In genomic region chr14:100364403-100364802, GRCh38 we compare ENCODE assay signal across 34 cellular contexts. TPM values are rescaled to one million over a fixed set of nuclear protein-coding genes. Genes with fewer than 3 reads are reported as not detected.
"Had no signal": no experiment of that assay in that cellular context is flagged by ENCODE, and none has a peak within 500 bp of the region (broad histone marks: within the 10 kb centered on the region; RNA-seq: fewer than 3 reads in every experiment).

No MANE protein-coding gene starts in this region.

- H3K9me3 ChIP-seq: SJSA1, SK-N-SH had no signal

- H3K9ac ChIP-seq: SK-N-SH had no signal

- H3K9me3 Mint-ChIP-seq: activated CD4-positive, alpha-beta T cell treated with anti-CD3 and anti-CD28 coated beads, Interleukin-2, amount 10 ng/mL, durations not matched to agents 7 days and 5 days; activated naive CD8-positive, alpha-beta T cell treated with anti-CD3 and anti-CD28 coated beads for 36 hours; T-helper 1 cell treated with Interleukin-12 subunit alpha and Interleukin-12 subunit beta and Interleukin-4 antibody, amounts not matched to agents 30 μg/mL and 1 μg/mL, for 36 hours; T-helper 2 cell treated with Interferon-gamma antibody and Interleukin-4, amounts not matched to agents 5 μg/mL and 100 μg/mL, for 36 hours had no signal

- H3K4me3 Mint-ChIP-seq: activated CD4-positive, alpha-beta T cell treated with anti-CD3 and anti-CD28 coated beads for 36 hours; activated CD4-positive, alpha-beta T cell treated with anti-CD3 and anti-CD28 coated beads, Interleukin-2, amount 10 ng/mL, durations not matched to agents 7 days and 5 days; activated CD8-positive, alpha-beta memory T cell treated with anti-CD3 and anti-CD28 coated beads, Interleukin-2, amount 10 ng/mL, durations not matched to agents 7 days and 5 days; activated naive CD8-positive, alpha-beta T cell treated with anti-CD3 and anti-CD28 coated beads for 36 hours; brain; T-helper 1 cell treated with Interleukin-12 subunit alpha and Interleukin-12 subunit beta and Interleukin-4 antibody, amounts not matched to agents 30 μg/mL and 1 μg/mL, for 36 hours; T-helper 2 cell treated with Interferon-gamma antibody and Interleukin-4, amounts not matched to agents 5 μg/mL and 100 μg/mL, for 36 hours; WTC11 had no signal

- H3K27ac Mint-ChIP-seq: activated CD4-positive, alpha-beta T cell treated with anti-CD3 and anti-CD28 coated beads for 36 hours; activated CD4-positive, alpha-beta T cell treated with anti-CD3 and anti-CD28 coated beads, Interleukin-2, amount 10 ng/mL, durations not matched to agents 7 days and 5 days; activated CD8-positive, alpha-beta memory T cell treated with anti-CD3 and anti-CD28 coated beads, Interleukin-2, amount 10 ng/mL, durations not matched to agents 7 days and 5 days; activated naive CD8-positive, alpha-beta T cell treated with anti-CD3 and anti-CD28 coated beads for 36 hours; brain; T-helper 1 cell treated with Interleukin-12 subunit alpha and Interleukin-12 subunit beta and Interleukin-4 antibody, amounts not matched to agents 30 μg/mL and 1 μg/mL, for 36 hours; T-helper 2 cell treated with Interferon-gamma antibody and Interleukin-4, amounts not matched to agents 5 μg/mL and 100 μg/mL, for 36 hours; WTC11 had no signal

- H3K27ac ChIP-seq: SJSA1 had no signal

- H3K27me3 Mint-ChIP-seq: activated CD4-positive, alpha-beta T cell treated with anti-CD3 and anti-CD28 coated beads for 36 hours; activated CD4-positive, alpha-beta T cell treated with anti-CD3 and anti-CD28 coated beads, Interleukin-2, amount 10 ng/mL, durations not matched to agents 7 days and 5 days; activated CD8-positive, alpha-beta memory T cell treated with anti-CD3 and anti-CD28 coated beads, Interleukin-2, amount 10 ng/mL, durations not matched to agents 7 days and 5 days; activated naive CD8-positive, alpha-beta T cell treated with anti-CD3 and anti-CD28 coated beads for 36 hours had no signal

- DNase-seq: activated CD4-positive, alpha-beta T cell treated with anti-CD3 and anti-CD28 coated beads for 36 hours; activated CD4-positive, alpha-beta T cell treated with anti-CD3 and anti-CD28 coated beads, Interleukin-2, amount 10 ng/mL, durations not matched to agents 7 days and 5 days; activated CD4-positive, alpha-beta T cell treated with anti-CD3 and anti-CD28 coated beads, Interleukin-2, amount 50 U/mL, for 48 hours; activated CD8-positive, alpha-beta memory T cell treated with anti-CD3 and anti-CD28 coated beads for 24 hours; activated CD8-positive, alpha-beta memory T cell treated with anti-CD3 and anti-CD28 coated beads, Interleukin-2, amount 10 ng/mL, durations not matched to agents 7 days and 5 days; activated CD8-positive, alpha-beta memory T cell treated with anti-CD3 and anti-CD28 coated beads, Interleukin-2, amount 50 U/mL, for 48 hours; activated effector memory CD4-positive, alpha-beta T cell treated with anti-CD3 and anti-CD28 coated beads, Interleukin-2, amount 50 U/mL, for 16 hours; activated naive CD4-positive, alpha-beta T cell; activated naive CD4-positive, alpha-beta T cell treated with anti-CD3 and anti-CD28 coated beads, Interleukin-2, amount 50 U/mL, for 16 hours; activated naive CD8-positive, alpha-beta T cell treated with anti-CD3 and anti-CD28 coated beads for 36 hours; activated T-cell treated with anti-CD3 and anti-CD28 coated beads, Interleukin-2, amount 50 U/mL, for 48 hours; anterior cingulate cortex; caudate nucleus; NCI-H1105; NCI-H1436; NCI-H1694; NCI-H1930; NCI-H2081 treated with DMSO at 0.1 percent for 48 hours; NCI-H226; NCI-H446 treated with DMSO at 0.1 percent for 48 hours; NCI-H524; SHP77 treated with DMSO at 0.1 percent for 48 hours; SK-N-SH had no signal

- H3K27me3 ChIP-seq: SJSA1 had no signal

- ATAC-seq: activated CD4-positive, alpha-beta T cell treated with anti-CD3 and anti-CD28 coated beads for 36 hours; activated CD4-positive, CD25-positive, alpha-beta regulatory T cell treated with anti-CD3 and anti-CD28 coated beads, Interleukin-2, amount 50 U/mL, for 24 hours; activated CD8-positive, alpha-beta memory T cell treated with anti-CD3 and anti-CD28 coated beads, Interleukin-2, amount 10 ng/mL, durations not matched to agents 7 days and 5 days; K562; Panc1; WTC11 had no signal

- H3K4me1 Mint-ChIP-seq: WTC11 had no signal

- H3K4me3 ChIP-seq: K562, SJSA1 had no signal

RNA-seq across cellular contexts. Expression of gene SLC25A47, which starts 41.3 kb away (rescaled TPM):
- total RNA-seq: activated CD4-positive, alpha-beta T cell treated with anti-CD3 and anti-CD28 coated beads for 36 hours; activated CD4-positive, alpha-beta T cell treated with anti-CD3 and anti-CD28 coated beads, Interleukin-2, amount 10 ng/mL, durations not matched to agents 7 days and 5 days; activated CD8-positive, alpha-beta memory T cell treated with anti-CD3 and anti-CD28 coated beads, Interleukin-2, amount 10 ng/mL, durations not matched to agents 7 days and 5 days; activated naive CD8-positive, alpha-beta T cell treated with anti-CD3 and anti-CD28 coated beads for 36 hours; bronchial epithelial cell; M059J; RPMI7951; SJSA1; WTC11 had no signal
- polyA plus RNA-seq: K562, SK-N-SH had no signal
